Comparison of ENCODE assay signal across 8 cellular contexts in genomic region chr3:43621406-43621973, GRCh38. TPM values are rescaled to one million over a fixed set of nuclear protein-coding genes. Genes with fewer than 3 reads are reported as not detected.
DNase-seq lines count a peak whose midpoint lies in the region; ATAC-seq, FAIRE-seq and TF ChIP-seq lines count a peak whose summit lies in the region.

No MANE protein-coding gene starts in this region.

- H3K27ac ChIP-seq in BLaER1 (peak overlapping the region; percentile 68), right cardiac atrium (ENCODE audit: low read length) (peak overlapping the region; percentile 63)

- no peaks in the 10 kb centered on the region; the same call in 1 of the 2 replicates for H3K36me3 ChIP-seq in BLaER1

- peak overlapping the region; percentile 90 for H3K4me3 ChIP-seq in BLaER1
- peak overlapping the region; percentile 77 for H3K4me3 ChIP-seq in right cardiac atrium (ENCODE audit: low read length)

- H3K4me1 ChIP-seq in BLaER1, result peaks cover 23% of the 10 kb centered on the region
- H3K4me1 ChIP-seq in right cardiac atrium (ENCODE audit: control insufficient read depth, insufficient read depth, low read length), result peaks cover 4% of the 10 kb centered on the region

- 1% methylated on average over 44 of the region's 44 CpGs for WGBS in right cardiac atrium

- H3K27me3 ChIP-seq in BLaER1 (no peaks in the 10 kb centered on the region), right cardiac atrium (ENCODE audit: control insufficient read depth, insufficient read depth) (no peaks in the 10 kb centered on the region)

- no peaks in the 10 kb centered on the region for H3K9me3 Mint-ChIP-seq in activated T-helper 17 cell treated with anti-CD3 and anti-CD28 coated beads, Interleukin-2, amount 50 U/mL, for 72 hours

- peaks cover 13% of the 10 kb centered on the region for H3K4me1 Mint-ChIP-seq in activated T-helper 17 cell treated with anti-CD3 and anti-CD28 coated beads, Interleukin-2, amount 50 U/mL, for 72 hours

- H3K36me3 Mint-ChIP-seq in activated T-helper 17 cell treated with anti-CD3 and anti-CD28 coated beads, Interleukin-2, amount 50 U/mL, for 72 hours (ENCODE audit: low read depth), result no peaks in the 10 kb centered on the region

- H3K4me3 Mint-ChIP-seq in activated T-helper 17 cell treated with anti-CD3 and anti-CD28 coated beads, Interleukin-2, amount 50 U/mL, for 72 hours, result peak overlapping the region; percentile 84

- peak overlapping the region; percentile 85 for H3K9ac ChIP-seq in BLaER1

- H3K4me2 ChIP-seq in BLaER1, result peak overlapping the region; percentile 94

- H3K27ac Mint-ChIP-seq in activated T-helper 17 cell treated with anti-CD3 and anti-CD28 coated beads, Interleukin-2, amount 50 U/mL, for 72 hours, result peak overlapping the region; percentile 86

- no peak for FAIRE-seq in GM12891 (lab: Jason Lieb, UNC)

- no peak for TF ChIP-seq POLR2A in GM12891 (IDR thresholded peaks at IDR 0.05; ENCODE audit: low read depth, low read length)

- H4K20me1 ChIP-seq in BLaER1, result no peaks in the 10 kb centered on the region

- CTCF ChIA-PET in HEK293T (lab: Yijun Ruan, JAX), result no interaction called here

- ATAC-seq in activated T-helper 17 cell treated with anti-CD3 and anti-CD28 coated beads, Interleukin-2, amount 50 U/mL, for 72 hours (replicated peaks), result peak; percentile 29
- ATAC-seq in right cardiac atrium (peak in 1 of 2 donors; percentile 0), HG03520 (IDR thresholded peaks at IDR 0.05; ENCODE audit: unreplicated experiment) (no peak)

- no peaks in the 10 kb centered on the region for H3K9me3 ChIP-seq in BLaER1
- no peaks in the 10 kb centered on the region for H3K9me3 ChIP-seq in right cardiac atrium (ENCODE audit: control insufficient read depth, low read length)

- POLR2A ChIA-PET in HEK293T (lab: Yijun Ruan, JAX), result interaction anchor here (1.1 to 1.2 kb wide), 3 partner anchors 11 to 99 kb away, joined by 3 to 5 read pairs (median 3); partner anchors contain the start of gene ABHD5

- H3K27me3 Mint-ChIP-seq in activated T-helper 17 cell treated with anti-CD3 and anti-CD28 coated beads, Interleukin-2, amount 50 U/mL, for 72 hours, result no peaks in the 10 kb centered on the region

- intact Hi-C loops in right cardiac atrium (cut with DNase I), result loop anchor here in 1 of 4 donors (5.0 kb wide), 1 partner anchor 71 kb away; the partner anchor contains the start of gene ABHD5

- peak; percentile 20 for DNase-seq in HEK293T (ENCODE audit: extremely low spot score)
- DNase-seq in right cardiac atrium, result peak in 2 of 3 donors; percentile 35 to 64
- DNase-seq in retina, result peak; percentile 70
- no peak for DNase-seq in GM12891 (ENCODE audit: insufficient read length, low spot score)
- DNase-seq in NCI-H2171 treated with DMSO at 0.1 percent for 48 hours (lab: John Stamatoyannopoulos, UW), result no peak

TF ChIP-seq in HEK293T, 16 proteins besides CTCF, POLR2A, EP300 and RAD21:
- TF ChIP-seq L3MBTL2 (conservative IDR thresholded peaks at IDR 0.05) (no peak), CTBP1 (IDR thresholded peaks at IDR 0.05; ENCODE audit: borderline replicate concordance) (no peak), HDGF (IDR thresholded peaks at IDR 0.05; ENCODE audit: borderline replicate concordance) (no peak), FOXK2 (IDR thresholded peaks at IDR 0.05) (no peak), SUZ12 (IDR thresholded peaks at IDR 0.05) (no peak), PKNOX1 (IDR thresholded peaks at IDR 0.05) (no peak), ZNF384 (IDR thresholded peaks at IDR 0.05) (no peak)

TF ChIP-seq in GM12891, 5 proteins besides CTCF, POLR2A, EP300 and RAD21:
- TF ChIP-seq POU2F2 (IDR thresholded peaks at IDR 0.05; ENCODE audit: low read depth, low read length) (no peak), TAF1 (IDR thresholded peaks at IDR 0.05; ENCODE audit: low read depth, low read length) (no peak), PAX5 (IDR thresholded peaks at IDR 0.05; ENCODE audit: insufficient read depth, low read length, severe bottlenecking) (no peak), POLR2AphosphoS5 (IDR thresholded peaks at IDR 0.05; ENCODE audit: low read depth, low read length) (no peak), SPI1 (IDR thresholded peaks at IDR 0.05; ENCODE audit: low read depth, low read length) (no peak)

RNA-seq across cellular contexts. Expression of gene ANO10, which starts 0.3 kb away (rescaled TPM):
- total RNA-seq in activated T-helper 17 cell treated with anti-CD3 and anti-CD28 coated beads, Interleukin-2, amount 50 U/mL, for 72 hours, result 10 to 100 TPM in 1 of 2 donors, 1 to 10 TPM in 1; 6.4 to 10.6 TPM
- 10 to 100 TPM; 14.3 to 16.5 (median 15.9) TPM for total RNA-seq in right cardiac atrium
- polyA plus RNA-seq in right cardiac atrium, result 9.3 TPM
- polyA plus RNA-seq in GM12891 (2012; ENCODE audit: low read depth, missing spikeins), result 0.46 TPM

Comparison
In these comparisons a context has a peak if more than half of its experiments do, and no peak if none do; other contexts are left out.
1. DNase-seq: peak in HEK293T (single experiment), right cardiac atrium (2 of 3) and retina (single experiment); none in GM12891 (single experiment) and NCI-H2171 treated with DMSO at 0.1 percent for 48 hours (single experiment).